Comparison of ENCODE assay signal across 20 cellular contexts in the genomic region with DNA sequence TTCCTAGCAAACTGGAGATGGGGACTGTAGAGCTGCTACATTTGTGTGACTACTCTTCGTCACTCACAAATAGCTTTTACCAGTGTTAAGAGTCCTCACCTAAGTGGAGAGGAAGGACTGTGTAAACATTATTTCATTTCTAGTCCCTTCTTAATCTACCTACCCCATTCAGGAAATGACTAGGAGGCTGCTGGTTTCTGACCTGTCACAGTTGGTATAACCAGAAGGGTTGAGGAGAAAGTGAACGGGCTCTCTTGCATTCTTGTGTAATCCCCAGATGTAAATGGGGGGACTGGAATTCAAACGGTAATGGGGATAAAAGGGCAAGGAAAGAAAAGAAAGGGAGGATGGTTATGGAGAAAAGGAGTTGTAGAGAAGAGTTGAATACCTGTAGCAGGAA. TPM values are rescaled to one million over a fixed set of nuclear protein-coding genes. Genes with fewer than 3 reads are reported as not detected.
DNase-seq lines count a peak whose midpoint lies in the region; ATAC-seq lines count a peak whose summit lies in the region.
"Had no signal": no experiment of that assay in that cellular context is flagged by ENCODE, and none has a peak within 500 bp of the region (broad histone marks: within the 10 kb centered on the region; RNA-seq: fewer than 3 reads in every experiment).

No MANE protein-coding gene starts in this region.

- H3K4me1 Mint-ChIP-seq in activated naive CD8-positive, alpha-beta T cell treated with anti-CD3 and anti-CD28 coated beads for 36 hours: peaks cover 16% of the 10 kb centered on the region

- no peaks in the 10 kb centered on the region for H3K79me1 ChIP-seq in mesendoderm (ENCODE audit: low read length)

- H3K27ac ChIP-seq in mesendoderm (ENCODE audit: low read depth, low read length): no peak overlapping the region
- H3K27ac ChIP-seq: gastroesophageal sphincter, KMS-11, right lobe of liver, thoracic aorta had no signal

- no peak overlapping the region for H3K18ac ChIP-seq in mesendoderm (ENCODE audit: low read length)

- H3K27me3 Mint-ChIP-seq in activated naive CD8-positive, alpha-beta T cell treated with anti-CD3 and anti-CD28 coated beads for 36 hours: no peaks in the 10 kb centered on the region

- H4K5ac ChIP-seq in mesendoderm (ENCODE audit: low read length): no peak overlapping the region

- H3K27ac Mint-ChIP-seq in activated naive CD8-positive, alpha-beta T cell treated with anti-CD3 and anti-CD28 coated beads for 36 hours: peak overlapping the region; percentile 13

- H3K27me3 ChIP-seq in mesendoderm (ENCODE audit: insufficient read depth, low read length, poor library complexity): no peaks in the 10 kb centered on the region
- H3K27me3 ChIP-seq: gastroesophageal sphincter, right lobe of liver had no signal

- no peak overlapping the region for H3K4me3 Mint-ChIP-seq in activated naive CD8-positive, alpha-beta T cell treated with anti-CD3 and anti-CD28 coated beads for 36 hours

- ATAC-seq in GM18511 (IDR thresholded peaks at IDR 0.05; ENCODE audit: unreplicated experiment): no peak
- ATAC-seq in GM19328 (IDR thresholded peaks at IDR 0.05; ENCODE audit: unreplicated experiment): no peak
- ATAC-seq: gastroesophageal sphincter; right lobe of liver; stimulated activated naive CD8-positive, alpha-beta T cell treated with anti-CD3 and anti-CD28 coated beads, Interleukin-15, Interleukin-2, amounts not matched to agents 100 U/mL and 50 U/mL, for 24 hours had no signal

- no peaks in the 10 kb centered on the region for H3K79me2 ChIP-seq in mesendoderm (ENCODE audit: control insufficient read depth, insufficient read depth, low read length)

- no peak overlapping the region for H2BK15ac ChIP-seq in mesendoderm (replicated peaks; ENCODE audit: low read depth)

- no peaks in the 10 kb centered on the region for H3K36me3 ChIP-seq in mesendoderm (ENCODE audit: control insufficient read depth, insufficient read depth, low read length)

- H3K4me2 ChIP-seq in mesendoderm (ENCODE audit: low read length): no peak overlapping the region
- H3K4me2 ChIP-seq: KMS-11 had no signal

- H3K9ac ChIP-seq in mesendoderm (ENCODE audit: low read length): no peak overlapping the region
- H3K9ac ChIP-seq: KMS-11 had no signal

- H3K23ac ChIP-seq in mesendoderm (ENCODE audit: low read length): no peak overlapping the region

- 100% methylated on average over 1 of the region's 3 CpGs for WGBS in mesendoderm (ENCODE audit: extremely low coverage, insufficient coverage, low lambda C conversion rate)

- H3K4me1 ChIP-seq in mesendoderm (ENCODE audit: control insufficient read depth, low read depth, low read length): no peaks in the 10 kb centered on the region
- H3K4me1 ChIP-seq: right lobe of liver had no signal

- no peak overlapping the region for H3K4me3 ChIP-seq in mesendoderm (ENCODE audit: low read length)
- H3K4me3 ChIP-seq: gastroesophageal sphincter, right lobe of liver, thoracic aorta had no signal

- H2AK5ac ChIP-seq in mesendoderm (ENCODE audit: low read length): no peak overlapping the region

- no peak overlapping the region for H2BK5ac ChIP-seq in mesendoderm (ENCODE audit: low read length)

- H4K8ac ChIP-seq in mesendoderm (ENCODE audit: low read depth, low read length): no peak overlapping the region

- no peak overlapping the region for H3K4ac ChIP-seq in mesendoderm (ENCODE audit: low read depth, low read length)

- H2BK120ac ChIP-seq in mesendoderm (ENCODE audit: low read depth, low read length): no peak overlapping the region

- H3K36me3 Mint-ChIP-seq in activated naive CD8-positive, alpha-beta T cell treated with anti-CD3 and anti-CD28 coated beads for 36 hours: peaks cover 3% of the 10 kb centered on the region

- H3K56ac ChIP-seq in mesendoderm (ENCODE audit: low read length): no peak overlapping the region

- DNase-seq in DMS53 treated with DMSO at 0.1 percent for 48 hours (lab: John Stamatoyannopoulos, UW; ENCODE audit: unreplicated experiment) (peak; percentile 71), NCI-H2029 (lab: John Stamatoyannopoulos, UW) (peak; percentile 9), mesendoderm (peak; percentile 4), iPS-NIHi7 (ENCODE audit: extremely low spot score) (no peak)
- DNase-seq in activated naive CD8-positive, alpha-beta T cell treated with anti-CD3 and anti-CD28 coated beads for 36 hours: no peak
- DNase-seq: activated CD4-positive, alpha-beta T cell treated with anti-CD3 and anti-CD28 coated beads, Interleukin-2, amount 50 U/mL, for 1 hour; aorta; hypothalamus; NCI-H1436; NCI-H2171 treated with DMSO at 0.1 percent for 48 hours; NCI-H526; right lobe of liver; stimulated activated CD4-positive, alpha-beta T cell treated with anti-CD3 and anti-CD28 coated beads, Interleukin-12 subunit alpha, Interleukin-12 subunit beta, amount 100 ng/mL, for 4 hours; stimulated activated CD4-positive, alpha-beta T cell treated with anti-CD3 and anti-CD28 coated beads, Interleukin-4, amount 100 ng/mL, for 24 hours; stimulated activated naive CD8-positive, alpha-beta T cell treated with anti-CD3 and anti-CD28 coated beads, Interleukin-15, Interleukin-2, amounts not matched to agents 100 U/mL and 50 U/mL, for 24 hours had no signal

- H3K9me3 Mint-ChIP-seq in activated naive CD8-positive, alpha-beta T cell treated with anti-CD3 and anti-CD28 coated beads for 36 hours: no peaks in the 10 kb centered on the region

RNA-seq across cellular contexts. Expression of a gene that starts 35.4 kb away (rescaled TPM):
- total RNA-seq in activated naive CD8-positive, alpha-beta T cell treated with anti-CD3 and anti-CD28 coated beads for 36 hours: 10 to 100 TPM; 27.4 to 29.4 TPM
- polyA plus RNA-seq in mesendoderm (2013, experiment 1 of 2): 13.2 TPM
- polyA plus RNA-seq in mesendoderm (2013, experiment 2 of 2): 14.1 TPM

RNA-seq across cellular contexts. Expression of a gene that starts 52.8 kb away (rescaled TPM):
- total RNA-seq in activated naive CD8-positive, alpha-beta T cell treated with anti-CD3 and anti-CD28 coated beads for 36 hours: 1 to 10 TPM; 8.6 to 8.8 TPM
- 1.0 TPM for polyA plus RNA-seq in mesendoderm (2013, experiment 1 of 2)
- 1.1 TPM for polyA plus RNA-seq in mesendoderm (2013, experiment 2 of 2)

Comparison
In these comparisons a context has a peak if more than half of its experiments do, and no peak if none do; other contexts are left out.
1. DNase-seq: peak in DMS53 treated with DMSO at 0.1 percent for 48 hours (single experiment), NCI-H2029 (single experiment) and mesendoderm (single experiment); none in activated naive CD8-positive, alpha-beta T cell treated with anti-CD3 and anti-CD28 coated beads for 36 hours (single experiment) and iPS-NIHi7 (single experiment).